8 cellular contexts compared by ENCODE assay signal in the genomic region with DNA sequence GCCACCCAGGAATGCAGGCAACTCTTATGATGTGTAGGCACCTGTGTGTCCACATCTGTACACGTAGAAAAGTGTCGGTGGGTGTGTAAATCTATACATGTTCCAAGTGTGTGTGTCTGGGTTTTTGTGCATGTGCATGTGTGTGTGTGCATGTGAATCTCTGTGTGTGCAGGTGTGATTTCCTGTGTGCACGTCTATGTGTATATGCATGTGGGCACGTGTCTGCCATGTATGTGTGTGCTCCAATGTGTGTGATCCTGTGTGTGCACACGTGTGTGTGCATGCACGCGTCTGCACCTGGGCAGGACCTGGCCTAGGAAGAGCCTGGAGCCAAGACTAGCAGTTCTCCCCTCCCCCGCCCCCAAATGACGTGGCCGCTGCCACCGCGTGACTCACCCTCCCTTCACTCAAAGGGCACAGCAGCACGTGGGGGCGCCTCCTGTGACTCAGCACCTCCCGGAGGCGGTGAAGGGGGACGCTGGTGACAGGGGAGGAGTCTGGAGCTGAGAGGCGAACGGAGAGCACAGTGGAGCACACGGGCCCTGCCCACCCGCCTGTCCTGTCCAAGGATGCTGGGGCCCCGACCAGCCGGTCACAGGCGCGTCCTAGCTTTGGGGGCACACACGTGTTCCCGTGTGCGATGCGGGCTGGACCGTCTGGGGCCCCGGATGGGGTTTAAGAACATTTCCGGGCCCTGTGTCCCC. TPM values are rescaled to one million over a fixed set of nuclear protein-coding genes. Genes with fewer than 3 reads are reported as not detected.
DNase-seq lines count a peak whose midpoint lies in the region; ATAC-seq and TF ChIP-seq lines count a peak whose summit lies in the region.

No MANE protein-coding gene starts in this region.

- H3K4me3 ChIP-seq in GM23248 (peak overlapping the region; percentile 75), Loucy (ENCODE audit: low read length, poor library complexity, severe bottlenecking) (peak overlapping the region; percentile 73), left ventricle myocardium inferior (peak overlapping the region; percentile 69)

- no peaks in the 10 kb centered on the region for H3K36me3 ChIP-seq in ES-I3 (ENCODE audit: insufficient read depth, low read length)
- no peaks in the 10 kb centered on the region for H3K36me3 ChIP-seq in GM23248 (ENCODE audit: low read depth)
- no peaks in the 10 kb centered on the region for H3K36me3 ChIP-seq in Loucy (ENCODE audit: insufficient read depth, low read length)
- H3K36me3 ChIP-seq in left ventricle myocardium inferior, result no peaks in the 10 kb centered on the region

- H3K9ac ChIP-seq in ES-I3 (ENCODE audit: low read depth, low read length), result peak overlapping the region; percentile 56
- peak overlapping the region; percentile 85 for H3K9ac ChIP-seq in GM23248
- H3K9ac ChIP-seq in Loucy (ENCODE audit: low read depth, low read length, poor library complexity, severe bottlenecking), result peak overlapping the region; percentile 73

- no peaks in the 10 kb centered on the region for H3K27me3 Mint-ChIP-seq in T-cell
- H3K27me3 Mint-ChIP-seq in type B pancreatic cell, result peaks cover 10% of the 10 kb centered on the region

- H2AFZ ChIP-seq in GM23248, result peak overlapping the region; percentile 80
- peak overlapping the region; percentile 89 for H2AFZ ChIP-seq in Loucy (ENCODE audit: low read length)

- H3K27me3 ChIP-seq in GM23248 (replicated peaks; ENCODE audit: insufficient read depth) (no peaks in the 10 kb centered on the region), Loucy (ENCODE audit: insufficient read depth, low read length, poor library complexity, severe bottlenecking) (no peaks in the 10 kb centered on the region), left ventricle myocardium inferior (ENCODE audit: low read depth) (no peaks in the 10 kb centered on the region)

- H3K27ac ChIP-seq in GM23248 (peak overlapping the region; percentile 61), left ventricle myocardium inferior (replicated peaks) (peak overlapping the region; percentile 99)

- H4K20me1 ChIP-seq in GM23248 (ENCODE audit: insufficient read depth) (no peaks in the 10 kb centered on the region), Loucy (ENCODE audit: insufficient read depth, low read length, poor library complexity, severe bottlenecking) (peaks cover 7% of the 10 kb centered on the region)

- DNase-seq in GM23248 (peak; percentile 99), T-cell (peak; percentile 76 to 95 (median 91)), amniotic epithelial cell (ENCODE audit: low read depth) (peak; percentile 90), left ventricle myocardium inferior (peak; percentile 91), posterior vena cava (ENCODE audit: low spot score) (peak; percentile 98), type B pancreatic cell (ENCODE audit: extremely low spot score, unreplicated experiment) (no peak)

- TF ChIP-seq CTCF in Loucy (conservative IDR thresholded peaks at IDR 0.05; ENCODE audit: low read length) (no peak), left ventricle myocardium inferior (IDR thresholded peaks at IDR 0.05; ENCODE audit: borderline replicate concordance) (no peak), type B pancreatic cell (conservative IDR thresholded peaks at IDR 0.05) (no peak)

- H3K79me2 ChIP-seq in GM23248 (ENCODE audit: insufficient read depth) (no peaks in the 10 kb centered on the region), Loucy (ENCODE audit: insufficient read depth, low read length) (peaks cover 2% of the 10 kb centered on the region; the same call in 1 of the 2 replicates)

- H3K9me3 ChIP-seq in ES-I3 (ENCODE audit: control insufficient read depth, insufficient read depth, low read length), result no peaks in the 10 kb centered on the region
- no peaks in the 10 kb centered on the region for H3K9me3 ChIP-seq in GM23248 (ENCODE audit: low read depth)
- no peaks in the 10 kb centered on the region for H3K9me3 ChIP-seq in Loucy (ENCODE audit: insufficient read depth, low read depth, low read length)
- H3K9me3 ChIP-seq in left ventricle myocardium inferior (replicated peaks), result no peaks in the 10 kb centered on the region

- peak overlapping the region; percentile 89 to 90 for H3K27ac Mint-ChIP-seq in T-cell
- H3K27ac Mint-ChIP-seq in type B pancreatic cell, result peak overlapping the region; percentile 98

- no peaks in the 10 kb centered on the region for H3K9me2 ChIP-seq in GM23248 (ENCODE audit: insufficient read depth)
- no peaks in the 10 kb centered on the region for H3K9me2 ChIP-seq in Loucy (replicated peaks; ENCODE audit: low read depth, low read length)

- 6 to 7% methylated on average over 30 to 32 of the region's 32 CpGs for WGBS in GM23248 (ENCODE audit: low coverage in 1 of 2, low lambda C conversion rate in 2 of 2, missing lambda C conversion rate in 2 of 2), 2 experiments

- intact Hi-C loops in left ventricle myocardium inferior (cut with micrococcal nuclease) (no loop called here), posterior vena cava (cut with DNase I) (no loop called here)

- peak; percentile 80 to 93 (median 91) for ATAC-seq in T-cell (replicated peaks in 1 of 4)

- POLR2A ChIA-PET in T-cell (lab: Charles Lee), result no interaction called here

- in situ Hi-C loops in GM23248 (cut with MboI), result no loop called here

- H3K4me1 Mint-ChIP-seq in T-cell, result peaks cover 23 to 34% (median 33%) of the 10 kb centered on the region in 3 donors
- peaks cover 8% of the 10 kb centered on the region for H3K4me1 Mint-ChIP-seq in type B pancreatic cell (ENCODE audit: unreplicated experiment)

- no peaks in the 10 kb centered on the region for H3K9me3 Mint-ChIP-seq in T-cell
- no peaks in the 10 kb centered on the region for H3K9me3 Mint-ChIP-seq in type B pancreatic cell

- peak overlapping the region; percentile 76 to 87 (median 82) for H3K4me3 Mint-ChIP-seq in T-cell
- H3K4me3 Mint-ChIP-seq in type B pancreatic cell, result peak overlapping the region; percentile 84

- H3K4me2 ChIP-seq in GM23248 (ENCODE audit: unreplicated experiment) (peak overlapping the region; percentile 78), Loucy (ENCODE audit: low read depth, low read length, poor library complexity, severe bottlenecking) (peak overlapping the region; percentile 81)

- H3K36me3 Mint-ChIP-seq in T-cell (no peaks in the 10 kb centered on the region), type B pancreatic cell (no peaks in the 10 kb centered on the region)

- H3K4me1 ChIP-seq in ES-I3 (ENCODE audit: insufficient read depth, low read length) (peaks cover 6% of the 10 kb centered on the region), GM23248 (ENCODE audit: insufficient read depth) (0 out of 2 replicates have a peak, but pooled peaks cover 3% of the 10 kb centered on the region), Loucy (ENCODE audit: insufficient read depth, low read length, poor library complexity, severe bottlenecking) (peaks cover 21% of the 10 kb centered on the region), left ventricle myocardium inferior (peaks cover 67% of the 10 kb centered on the region)

- H3F3A ChIP-seq in GM23248 (ENCODE audit: insufficient read depth) (peaks cover 11% of the 10 kb centered on the region; the same call in 1 of the 2 replicates), Loucy (ENCODE audit: low read depth) (no peaks in the 10 kb centered on the region; the same call in 1 of the 2 replicates)

- CTCF ChIA-PET in T-cell (lab: Charles Lee), result interaction anchor here in 1 of 2 donors (1.0 kb wide), 2 partner anchors 8 to 60 kb away, joined by 3 read pairs; no protein-coding TSS in a partner anchor

RNA-seq across cellular contexts. Expression of a gene that starts 10.1 kb away (rescaled TPM):
- 16.2 and 17.3 TPM in 2 replicates for total RNA-seq in GM23248 (2014; rRNA removed; shearing (Covaris generic))
- 10.8 TPM in 2 replicates for polyA plus RNA-seq in GM23248 (2016; fragmentation: Nextera tagmentation; extraction: Ambion mirVana)
- total RNA-seq in T-cell (100 to 1,000 TPM in 2 of 5 donors, 10 to 100 TPM in 3; 61.5 to 167 (median 65.0) TPM), left ventricle myocardium inferior (57.1 TPM), posterior vena cava (10 to 100 TPM; 29.9 to 37.2 TPM), type B pancreatic cell (ENCODE audit: low replicate concordance) (36.7 and 58.6 TPM in 2 replicates)

RNA-seq across cellular contexts. Expression of a gene that starts 41.9 kb away (rescaled TPM):
- not detected in 2 replicates for total RNA-seq in GM23248 (2014; rRNA removed; shearing (Covaris generic))
- not detected in 2 replicates for polyA plus RNA-seq in GM23248 (2016; fragmentation: Nextera tagmentation; extraction: Ambion mirVana)
- total RNA-seq in T-cell, result under 1 TPM in 1 of 5 donors, not detected in 4; 0.10 TPM
- total RNA-seq in left ventricle myocardium inferior, result not detected
- not detected for total RNA-seq in posterior vena cava
- total RNA-seq in type B pancreatic cell (ENCODE audit: low replicate concordance), result 0.10 TPM in 1 of 2 replicates, not detected in the other

RNA-seq across cellular contexts. Expression of a gene that starts 52.2 kb away (rescaled TPM):
- 57.1 and 73.2 TPM in 2 replicates for total RNA-seq in GM23248 (2014; rRNA removed; shearing (Covaris generic))
- 78.4 and 80.0 TPM in 2 replicates for polyA plus RNA-seq in GM23248 (2016; fragmentation: Nextera tagmentation; extraction: Ambion mirVana)
- total RNA-seq in T-cell, result 10 to 100 TPM; 28.2 to 42.7 (median 39.6) TPM
- total RNA-seq in left ventricle myocardium inferior, result 25.5 TPM
- 10 to 100 TPM; 27.5 to 45.4 TPM for total RNA-seq in posterior vena cava
- 45.2 and 55.8 TPM in 2 replicates for total RNA-seq in type B pancreatic cell (ENCODE audit: low replicate concordance)

RNA-seq across cellular contexts. Expression of a gene that starts 52.4 kb away (rescaled TPM):
- total RNA-seq in GM23248 (2014; rRNA removed; shearing (Covaris generic)), result 16.9 and 24.4 TPM in 2 replicates
- 21.9 and 28.5 TPM in 2 replicates for polyA plus RNA-seq in GM23248 (2016; fragmentation: Nextera tagmentation; extraction: Ambion mirVana)
- 10 to 100 TPM; 15.7 to 22.1 (median 15.9) TPM for total RNA-seq in T-cell
- 17.0 TPM for total RNA-seq in left ventricle myocardium inferior
- total RNA-seq in posterior vena cava, result 10 to 100 TPM in 1 of 2 donors, 1 to 10 TPM in 1; 8.9 to 11.7 TPM
- total RNA-seq in type B pancreatic cell (ENCODE audit: low replicate concordance), result 30.0 and 37.6 TPM in 2 replicates
